Comparison of ENCODE assay signal across 8 cellular contexts in genomic region chr7:101244385-101245146, GRCh38. TPM values are rescaled to one million over a fixed set of nuclear protein-coding genes. Genes with fewer than 3 reads are reported as not detected.
A peak's percentile ranks its signal among the peaks of the same experiment; 100 is the strongest.
DNase-seq lines count a peak whose midpoint lies in the region; ATAC-seq, FAIRE-seq and TF ChIP-seq lines count a peak whose summit lies in the region.

FIS1 (minus strand) TSS chr7:101245081; CDS start chr7:101245004, 77 bp downstream.

- CTCF ChIA-PET in endothelial cell of umbilical vein (lab: Charles Lee) = interaction anchor here (0.6 to 3.5 kb wide), 19 partner anchors 8 to 107 kb away, joined by 3 to 112 read pairs (median 4); partner anchors contain the start of genes PLOD3, VGF and ZNHIT1

- DNase-seq in DMS 273 (lab: John Stamatoyannopoulos, UW; ENCODE audit: unreplicated experiment) (peak; percentile 98), endothelial cell of umbilical vein (ENCODE audit: low read depth, low spot score) (peak; percentile 93)
- DNase-seq in activated CD8-positive, alpha-beta memory T cell treated with anti-CD3 and anti-CD28 coated beads, Interleukin-2, amount 50 U/mL, for 48 hours = peak; percentile 96
- peak; percentile 85 to 88 for DNase-seq in stimulated activated CD8-positive, alpha-beta memory T cell treated with anti-CD3 and anti-CD28 coated beads, Interleukin-4, amount 100 ng/mL, for 1 hour (ENCODE audit: low read depth in 2 of 2, low spot score in 1 of 2)

- no peaks in the 10 kb centered on the region for H3K9me2 ChIP-seq in OCI-LY1 (ENCODE audit: low read depth, low read length)

- H3K27me3 ChIP-seq in HUES64 (ENCODE audit: insufficient read depth, low read length) (no peaks in the 10 kb centered on the region), OCI-LY1 (ENCODE audit: insufficient read depth, low read length) (no peaks in the 10 kb centered on the region), endothelial cell of umbilical vein (ENCODE audit: control insufficient read depth in 2 of 2, insufficient read depth in 2 of 2, low read length in 2 of 2) (no peaks in the 10 kb centered on the region), mononuclear cell (ENCODE audit: insufficient read depth, low read length) (no peaks in the 10 kb centered on the region)

- POLR2A ChIA-PET in endothelial cell of umbilical vein (lab: Charles Lee) = interaction anchor here (0.6 to 2.2 kb wide), 3 partner anchors 27 to 355 kb away, joined by 3 to 12 read pairs (median 3); partner anchors contain the start of genes PLOD3, UFSP1 and ZNHIT1

- peak; percentile 92 for ATAC-seq in GM21447 (IDR thresholded peaks at IDR 0.05; ENCODE audit: unreplicated experiment)

- peak; percentile 99 for TF ChIP-seq CTCF in OCI-LY1 (IDR thresholded peaks at IDR 0.05; ENCODE audit: low read length)
- TF ChIP-seq CTCF in endothelial cell of umbilical vein (IDR thresholded peaks at IDR 0.05; ENCODE audit: extremely low read depth in 1 of 2, insufficient read depth in 1 of 2, low read depth in 1 of 2, low read length in 2 of 2) = peak; percentile 95 to 96

- H3K36me3 ChIP-seq in HUES64 (ENCODE audit: insufficient read depth, low read length) (peaks cover 14% of the 10 kb centered on the region), OCI-LY1 (ENCODE audit: insufficient read depth, low read length) (peaks cover 40% of the 10 kb centered on the region), endothelial cell of umbilical vein (ENCODE audit: control insufficient read depth in 2 of 2, extremely low read depth in 1 of 2, insufficient read depth in 2 of 2, low read length in 2 of 2) (peaks cover 0 to 10% of the 10 kb centered on the region in 2 experiments)

- H3K4me2 ChIP-seq in OCI-LY1 (ENCODE audit: low read length) (peak within 1 kb of the TSS; percentile 86), endothelial cell of umbilical vein (ENCODE audit: insufficient read depth, low read length) (peak within 1 kb of the TSS; percentile 79)

- dilution Hi-C loops in endothelial cell of umbilical vein (cut with MboI; ENCODE audit: extremely low pct_ligation_motif_present, low sequenced_read_pairs) = no loop called here

- FAIRE-seq in endothelial cell of umbilical vein (lab: Jason Lieb, UNC) = no peak

- H3K9me3 ChIP-seq in HUES64 (ENCODE audit: insufficient read depth, low read depth, low read length) = no peaks in the 10 kb centered on the region
- no peaks in the 10 kb centered on the region for H3K9me3 ChIP-seq in OCI-LY1 (ENCODE audit: low read length)
- H3K9me3 ChIP-seq in endothelial cell of umbilical vein (replicated peaks; ENCODE audit: control insufficient read depth, insufficient read depth, low read length) = no peaks in the 10 kb centered on the region
- H3K9me3 ChIP-seq in mononuclear cell (ENCODE audit: low read depth, low read length) = no peaks in the 10 kb centered on the region

- under 1% methylated on average over 45 of the region's 45 CpGs for WGBS in HUES64

- no peaks in the 10 kb centered on the region for H3K9me1 ChIP-seq in endothelial cell of umbilical vein (replicated peaks; ENCODE audit: control insufficient read depth, extremely low read depth, insufficient read depth, low read length)

- peak within 1 kb of the TSS; percentile 71 for H3K27ac ChIP-seq in HUES64 (ENCODE audit: low read depth, low read length)
- peak within 1 kb of the TSS; percentile 71 for H3K27ac ChIP-seq in OCI-LY1 (ENCODE audit: low read depth, low read length, poor library complexity, severe bottlenecking)
- peak within 1 kb of the TSS; percentile 63 for H3K27ac ChIP-seq in endothelial cell of umbilical vein (ENCODE audit: insufficient read depth, low read depth, low read length)

- H3K4me3 ChIP-seq in HUES64 (ENCODE audit: low read length) = peak within 1 kb of the TSS; percentile 84
- peak within 1 kb of the TSS; percentile 86 for H3K4me3 ChIP-seq in OCI-LY1 (ENCODE audit: low read depth, low read length, poor library complexity, severe bottlenecking)
- H3K4me3 ChIP-seq in endothelial cell of umbilical vein (replicated peaks in 1 of 3; ENCODE audit: insufficient read depth in 1 of 3, low read depth in 1 of 3, low read length in 3 of 3) = peak within 1 kb of the TSS; percentile 64 to 89 (median 76)
- H3K4me3 ChIP-seq in mononuclear cell (ENCODE audit: low read length) = peak within 1 kb of the TSS; percentile 82

- peak within 1 kb of the TSS; percentile 70 for H3K9ac ChIP-seq in HUES64 (ENCODE audit: low read depth, low read length)
- H3K9ac ChIP-seq in OCI-LY1 (ENCODE audit: low read length) = peak within 1 kb of the TSS; percentile 95
- peak within 1 kb of the TSS; percentile 78 for H3K9ac ChIP-seq in endothelial cell of umbilical vein (replicated peaks; ENCODE audit: extremely low read depth, insufficient read depth, low read length)

- intact Hi-C loops in endothelial cell of umbilical vein (cut with micrococcal nuclease) = loop anchor here (1.0 kb wide), 1 partner anchor 27 kb away; the partner anchor contains the start of gene PLOD3

- H2AFZ ChIP-seq in OCI-LY1 (ENCODE audit: low read length) (no peak within 1 kb of the TSS), endothelial cell of umbilical vein (ENCODE audit: low read depth, low read length) (peak within 1 kb of the TSS; percentile 67)

- H3K79me2 ChIP-seq in OCI-LY1 (ENCODE audit: insufficient read depth, low read length) (peaks cover 8% of the 10 kb centered on the region; the same call in 1 of the 2 replicates), endothelial cell of umbilical vein (ENCODE audit: control insufficient read depth, insufficient read depth, low read length) (peaks cover 24% of the 10 kb centered on the region)

- H3F3A ChIP-seq in OCI-LY1 (ENCODE audit: insufficient read depth, low read length) = no peaks in the 10 kb centered on the region

- H4K20me1 ChIP-seq in OCI-LY1 (ENCODE audit: insufficient read depth, low read length) (no peaks in the 10 kb centered on the region), endothelial cell of umbilical vein (replicated peaks; ENCODE audit: control insufficient read depth, extremely low read depth, insufficient read depth, low read length) (no peaks in the 10 kb centered on the region)

- TF ChIP-seq POLR2A in endothelial cell of umbilical vein (IDR thresholded peaks at IDR 0.05; ENCODE audit: low read depth, low read length) = peak; percentile 96

- BruUV-seq in endothelial cell of umbilical vein (replicated peaks; lab: Mats Ljungman, UMichigan) = TSS peak; percentile 15

- H3K4me1 ChIP-seq in HUES64 (ENCODE audit: insufficient read depth, low read length) = peaks cover 5% of the 10 kb centered on the region; the same call in 1 of the 2 replicates
- peaks cover 25% of the 10 kb centered on the region for H3K4me1 ChIP-seq in OCI-LY1 (ENCODE audit: insufficient read depth, low read length, severe bottlenecking)
- H3K4me1 ChIP-seq in endothelial cell of umbilical vein (ENCODE audit: control insufficient read depth, extremely low read depth, insufficient read depth, low read length) = peaks cover 20% of the 10 kb centered on the region
- H3K4me1 ChIP-seq in mononuclear cell (ENCODE audit: insufficient read depth, low read length) = peaks cover 45% of the 10 kb centered on the region

TF ChIP-seq in endothelial cell of umbilical vein, 7 proteins besides CTCF, POLR2A, EP300 and RAD21:
- TF ChIP-seq EZH2 (IDR thresholded peaks at IDR 0.05; ENCODE audit: borderline replicate concordance, low read depth, low read length, severe bottlenecking) = no peak
- peak; percentile 91 for TF ChIP-seq POLR2AphosphoS5 (IDR thresholded peaks at IDR 0.05; ENCODE audit: insufficient read depth, low read depth, low read length)
- no peak for TF ChIP-seq GATA2 (IDR thresholded peaks at IDR 0.05; ENCODE audit: insufficient read depth, insufficient read length, low read depth, low read length)
TF ChIP-seq in endothelial cell of umbilical vein: peak in this region for 1.

RNA-seq across cellular contexts. Expression of gene FIS1, which starts in this region (rescaled TPM):
- 93.0 TPM for polyA plus RNA-seq in HUES64 (2013, experiment 1 of 2)
- polyA plus RNA-seq in HUES64 (2013, experiment 2 of 2) = 91.9 TPM
- total RNA-seq in endothelial cell of umbilical vein (132 and 187 TPM in 2 replicates), mononuclear cell (83.9 TPM)
- 330 and 346 TPM in 2 replicates for polyA plus RNA-seq in endothelial cell of umbilical vein
- 465 and 499 TPM in 2 replicates for polyA plus RNA-seq in endothelial cell of umbilical vein (2011; cell fraction: cytosol; rRNA removed)
- 220 and 231 TPM in 2 replicates for polyA plus RNA-seq in endothelial cell of umbilical vein (2011; cell fraction: nucleus; rRNA removed)
- polyA plus RNA-seq in endothelial cell of umbilical vein (2012) = 175 and 182 TPM in 2 replicates
- 98.4 and 129 TPM in 2 replicates for polyA minus RNA-seq in endothelial cell of umbilical vein
- polyA minus RNA-seq in endothelial cell of umbilical vein (2011; cell fraction: cytosol; rRNA and poly(A)+ RNA removed) = 35.8 TPM
- polyA minus RNA-seq in endothelial cell of umbilical vein (2011; cell fraction: nucleus; rRNA and poly(A)+ RNA removed) = 25.9 and 31.1 TPM in 2 replicates

Comparison
In these comparisons a context has a peak if more than half of its experiments do, and no peak if none do; other contexts are left out.
1. Peak in every context shown above with its lines: DNase-seq, ATAC-seq, H3K4me3 ChIP-seq and H3K27ac ChIP-seq.